In genomic region chr1:183282101-183282855, GRCh38 we compare ENCODE assay signal across 10 cellular contexts.
A peak's percentile ranks its signal among the peaks of the same experiment; 100 is the strongest.
DNase-seq lines count a peak whose midpoint lies in the region; ATAC-seq and TF ChIP-seq lines count a peak whose summit lies in the region.
"Had no signal": no experiment of that assay in that cellular context is flagged by ENCODE, and none has a peak within 500 bp of the region (broad histone marks: within the 10 kb centered on the region; RNA-seq: fewer than 3 reads in every experiment).

No MANE protein-coding gene starts in this region.

- peak overlapping the region in 2 of 5 donors; percentile 21 to 49 for H3K4me3 ChIP-seq in subcutaneous abdominal adipose tissue (ENCODE audit: low read depth in 1 of 5, low read length in 5 of 5)
- H3K4me3 ChIP-seq: BLaER1 treated with 17β-estradiol and CSF1 and Interleukin-3, amounts not matched to agents 10 nM and 100 nM; K562 had no signal

- peaks cover 24 to 60% (median 51%) of the 10 kb centered on the region in 5 donors for H3K4me1 ChIP-seq in subcutaneous abdominal adipose tissue (ENCODE audit: control insufficient read depth in 5 of 5, insufficient read depth in 5 of 5, low read length in 5 of 5)

- no peak for TF ChIP-seq CTCF in RWPE1 (conservative IDR thresholded peaks at IDR 0.05; ENCODE audit: low read depth)

- H3K9me3 ChIP-seq in subcutaneous abdominal adipose tissue (ENCODE audit: control insufficient read depth in 5 of 5, low read length in 5 of 5): no peaks in the 10 kb centered on the region
- no peaks in the 10 kb centered on the region for H3K9me3 ChIP-seq in T-helper 17 cell (ENCODE audit: control insufficient read depth, low read length, poor library complexity, severe bottlenecking)
- H3K9me3 ChIP-seq: BLaER1 treated with 17β-estradiol and CSF1 and Interleukin-3, amounts not matched to agents 10 nM and 100 nM had no signal

- POLR2A ChIA-PET in RWPE1 (lab: Yijun Ruan, JAX; ENCODE audit: low non-redundant PET): no interaction called here

- H3K27me3 Mint-ChIP-seq in T-helper 17 cell: peaks cover 34% of the 10 kb centered on the region

- no peaks in the 10 kb centered on the region for H3K4me1 Mint-ChIP-seq in T-helper 17 cell

- no peaks in the 10 kb centered on the region for H3K27me3 ChIP-seq in subcutaneous abdominal adipose tissue (ENCODE audit: control insufficient read depth in 5 of 5, insufficient read depth in 4 of 5, low read length in 5 of 5)
- H3K27me3 ChIP-seq: BLaER1 treated with 17β-estradiol and CSF1 and Interleukin-3, amounts not matched to agents 10 nM and 100 nM had no signal

- CTCF ChIA-PET in RWPE1 (lab: Yijun Ruan, JAX): interaction anchor here (0.5 to 5.3 kb wide), 15 partner anchors 8 to 1411 kb away, joined by 3 to 36 read pairs (median 4); no protein-coding TSS in a partner anchor

- no peak overlapping the region for H3K4me3 Mint-ChIP-seq in T-helper 17 cell

- H3K27ac Mint-ChIP-seq in T-helper 17 cell: no peak overlapping the region

- peak overlapping the region in 2 of 5 donors; percentile 27 to 42 for H3K9ac ChIP-seq in subcutaneous abdominal adipose tissue (ENCODE audit: low read length in 5 of 5)

- DNase-seq in RWPE1 (ENCODE audit: low spot score) (no peak), epithelial cell of prostate (ENCODE audit: low read depth, low spot score) (no peak), myocyte (ENCODE audit: low read depth) (peak; percentile 74), 8988T (no peak), NCI-H226 (no peak), T-helper 17 cell (no peak)

- ATAC-seq in HG02884 (IDR thresholded peaks at IDR 0.05; ENCODE audit: unreplicated experiment): no peak
- no peak for ATAC-seq in T-helper 17 cell

- no peaks in the 10 kb centered on the region for H3K36me3 Mint-ChIP-seq in T-helper 17 cell (ENCODE audit: low read depth)

- H3K27ac ChIP-seq in RWPE1 (peak overlapping the region; percentile 94), epithelial cell of prostate (peak overlapping the region; percentile 100), subcutaneous abdominal adipose tissue (ENCODE audit: low read depth, low read length) (peak overlapping the region; percentile 96)
- H3K27ac ChIP-seq: BLaER1 treated with 17β-estradiol and CSF1 and Interleukin-3, amounts not matched to agents 10 nM and 100 nM had no signal

- no peaks in the 10 kb centered on the region for H3K36me3 ChIP-seq in subcutaneous abdominal adipose tissue (ENCODE audit: control insufficient read depth in 5 of 5, insufficient read depth in 5 of 5, low read length in 5 of 5)
- H3K36me3 ChIP-seq: BLaER1 treated with 17β-estradiol and CSF1 and Interleukin-3, amounts not matched to agents 10 nM and 100 nM had no signal
